ENCODE assay signal across 8 cellular contexts in the genomic region with DNA sequence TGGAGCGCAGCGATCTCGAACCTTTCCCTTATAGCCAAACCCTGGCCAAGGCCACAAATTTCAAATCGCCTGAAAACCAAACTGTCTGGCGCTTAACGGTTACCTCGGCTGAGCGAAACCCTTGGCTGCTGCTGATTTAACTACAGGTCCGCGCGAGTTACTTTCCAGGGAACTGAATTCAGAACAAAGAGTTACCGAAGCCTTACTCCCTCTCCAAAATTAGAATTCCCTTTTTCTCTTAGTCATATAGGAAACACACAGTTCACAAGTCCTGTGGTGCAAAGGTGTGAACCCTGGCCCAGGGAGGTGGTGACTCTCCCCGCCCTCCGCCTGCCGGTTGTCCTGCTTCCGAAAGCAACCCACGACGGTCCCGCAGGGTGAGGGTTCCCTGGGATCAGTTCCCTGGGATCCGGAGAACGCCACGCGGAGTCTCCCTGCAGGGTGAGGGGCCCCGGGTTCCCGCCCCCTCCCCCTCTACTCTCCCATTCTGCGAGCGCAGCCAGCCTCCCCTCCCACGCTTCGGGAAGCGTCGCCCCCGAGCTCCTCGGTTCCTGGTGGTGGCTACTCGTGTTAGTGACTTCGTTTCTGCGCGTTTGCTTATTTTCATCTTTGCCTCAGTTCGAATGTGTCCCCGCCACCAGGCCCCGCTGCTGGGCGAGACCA. TPM values are rescaled to one million over a fixed set of nuclear protein-coding genes. Genes with fewer than 3 reads are reported as not detected.
A peak's percentile ranks its signal among the peaks of the same experiment; 100 is the strongest.
DNase-seq lines count a peak whose midpoint lies in the region; ATAC-seq, FAIRE-seq and TF ChIP-seq lines count a peak whose summit lies in the region.

No MANE protein-coding gene starts in this region.

- H3K9me3 ChIP-seq in CD8-positive, alpha-beta T cell (ENCODE audit: low read length) = no peaks in the 10 kb centered on the region
- H3K9me3 ChIP-seq in HAP-1 = no peaks in the 10 kb centered on the region
- H3K9me3 ChIP-seq in right atrium auricular region = no peaks in the 10 kb centered on the region
- no peaks in the 10 kb centered on the region for H3K9me3 ChIP-seq in gastrocnemius medialis

- H3K4me1 Mint-ChIP-seq in CD8-positive, alpha-beta T cell (ENCODE audit: low read depth) = peaks cover 32% of the 10 kb centered on the region
- H3K4me1 Mint-ChIP-seq in activated T-cell treated with anti-CD3 and anti-CD28 coated beads, Interleukin-2, amount 50 U/mL, for 72 hours (ENCODE audit: low read depth) = peaks cover 24% of the 10 kb centered on the region

- peak; percentile 15 for ATAC-seq in CD8-positive, alpha-beta T cell
- peak; percentile 23 to 33 for ATAC-seq in activated T-cell treated with anti-CD3 and anti-CD28 coated beads, Interleukin-2, amount 50 U/mL, for 72 hours (replicated peaks in 1 of 2)
- ATAC-seq in gastrocnemius medialis (no peak), GM18517 (IDR thresholded peaks at IDR 0.05; ENCODE audit: unreplicated experiment) (no peak), HG03039 (IDR thresholded peaks at IDR 0.05; ENCODE audit: unreplicated experiment) (no peak)

- peak overlapping the region; percentile 58 for H3K4me3 ChIP-seq in CD8-positive, alpha-beta T cell (ENCODE audit: low read depth, low read length)
- H3K4me3 ChIP-seq in HAP-1 (peak overlapping the region; percentile 44), right atrium auricular region (peak overlapping the region; percentile 34 to 52), gastrocnemius medialis (peak overlapping the region; percentile 47 to 68 (median 53))

- TF ChIP-seq CTCF in CD8-positive, alpha-beta T cell (IDR thresholded peaks at IDR 0.05) = no peak
- TF ChIP-seq CTCF in right atrium auricular region (IDR thresholded peaks at IDR 0.05) (no peak), gastrocnemius medialis (IDR thresholded peaks at IDR 0.05 in 4 of 5, conservative IDR thresholded peaks at IDR 0.05 in 1 of 5) (no peak)

- H3K36me3 ChIP-seq in CD8-positive, alpha-beta T cell (ENCODE audit: insufficient read depth, low read length) = no peaks in the 10 kb centered on the region
- H3K36me3 ChIP-seq in HAP-1 (replicated peaks) (no peaks in the 10 kb centered on the region), right atrium auricular region (no peaks in the 10 kb centered on the region), gastrocnemius medialis (no peaks in the 10 kb centered on the region)

- intact Hi-C loops in CD8-positive, alpha-beta T cell (cut with DNase I, micrococcal nuclease) = no loop called here
- intact Hi-C loops in gastrocnemius medialis (cut with DNase I; ENCODE audit: low total_unique reads) = no loop called here

- peak in 1 of 7 experiments; percentile 5 for DNase-seq in CD8-positive, alpha-beta T cell
- DNase-seq in HAP-1 (ENCODE audit: low spot score in 2 of 2) = no peak
- peak in 1 of 2 donors; percentile 19 for DNase-seq in activated T-cell treated with anti-CD3 and anti-CD28 coated beads, Interleukin-2, amount 50 U/mL, for 72 hours
- no peak for DNase-seq in right atrium auricular region (ENCODE audit: low spot score)
- no peak for DNase-seq in gastrocnemius medialis
- no peak for DNase-seq in urothelium cell line (ENCODE audit: low spot score)

- no peak for TF ChIP-seq POLR2A in gastrocnemius medialis (IDR thresholded peaks at IDR 0.05)

- CTCF ChIA-PET in CD8-positive, alpha-beta T cell (lab: Charles Lee) = interaction anchor here (1.0 to 1.7 kb wide), 3 partner anchors 9 to 277 kb away, joined by 3 to 6 read pairs (median 5); a partner anchor contains a TSS

- FAIRE-seq in urothelium cell line (lab: Jason Lieb, UNC) = no peak

- peaks cover 30% of the 10 kb centered on the region for H3K4me1 ChIP-seq in CD8-positive, alpha-beta T cell (ENCODE audit: insufficient read depth, low read length)
- H3K4me1 ChIP-seq in HAP-1 = no peaks in the 10 kb centered on the region
- H3K4me1 ChIP-seq in right atrium auricular region = peaks cover 0 to 31% of the 10 kb centered on the region in 2 donors
- H3K4me1 ChIP-seq in gastrocnemius medialis = peaks cover 8 to 29% of the 10 kb centered on the region in 2 donors

- peaks cover 6% of the 10 kb centered on the region for H3K36me3 Mint-ChIP-seq in CD8-positive, alpha-beta T cell
- H3K36me3 Mint-ChIP-seq in activated T-cell treated with anti-CD3 and anti-CD28 coated beads, Interleukin-2, amount 50 U/mL, for 72 hours (ENCODE audit: insufficient read depth in 2 of 2) = peaks cover 1 to 2% of the 10 kb centered on the region in 2 donors

- H3K4me3 Mint-ChIP-seq in CD8-positive, alpha-beta T cell = peak overlapping the region; percentile 81
- peak overlapping the region; percentile 88 for H3K4me3 Mint-ChIP-seq in activated T-cell treated with anti-CD3 and anti-CD28 coated beads, Interleukin-2, amount 50 U/mL, for 72 hours

- no peak overlapping the region for H3K27ac ChIP-seq in CD8-positive, alpha-beta T cell (ENCODE audit: low read depth, low read length)
- H3K27ac ChIP-seq in right atrium auricular region (no peak overlapping the region), gastrocnemius medialis (no peak overlapping the region)

- in situ Hi-C loops in HAP-1 (cut with MboI; ENCODE audit: low sequenced_read_pairs) = no loop called here
- in situ Hi-C loops in gastrocnemius medialis (cut with MboI; ENCODE audit: low sequenced_read_pairs in 4 of 4) = no loop called here

- H3K27ac Mint-ChIP-seq in CD8-positive, alpha-beta T cell = no peak overlapping the region
- peak overlapping the region; percentile 19 for H3K27ac Mint-ChIP-seq in activated T-cell treated with anti-CD3 and anti-CD28 coated beads, Interleukin-2, amount 50 U/mL, for 72 hours

- POLR2A ChIA-PET in CD8-positive, alpha-beta T cell (lab: Charles Lee) = interaction anchor here (0.6 kb wide), 1 partner anchor 1150 kb away, joined by 4 read pairs; no protein-coding TSS in a partner anchor

- H3K27me3 ChIP-seq in CD8-positive, alpha-beta T cell (ENCODE audit: insufficient read depth, low read length) = peaks cover 22% of the 10 kb centered on the region
- H3K27me3 ChIP-seq in HAP-1 (ENCODE audit: low read depth) = peaks cover 3% of the 10 kb centered on the region
- H3K27me3 ChIP-seq in right atrium auricular region = peaks cover 24 to 32% of the 10 kb centered on the region in 2 donors
- H3K27me3 ChIP-seq in gastrocnemius medialis = peaks cover 43 to 66% (median 47%) of the 10 kb centered on the region in 3 donors

- peaks cover 49% of the 10 kb centered on the region for H3K27me3 Mint-ChIP-seq in CD8-positive, alpha-beta T cell (ENCODE audit: low read depth)
- peaks cover 50% of the 10 kb centered on the region for H3K27me3 Mint-ChIP-seq in activated T-cell treated with anti-CD3 and anti-CD28 coated beads, Interleukin-2, amount 50 U/mL, for 72 hours (ENCODE audit: low read depth)

- H3K9me3 Mint-ChIP-seq in CD8-positive, alpha-beta T cell = no peaks in the 10 kb centered on the region
- H3K9me3 Mint-ChIP-seq in activated T-cell treated with anti-CD3 and anti-CD28 coated beads, Interleukin-2, amount 50 U/mL, for 72 hours = no peaks in the 10 kb centered on the region

RNA-seq across cellular contexts. Expression of a gene that starts 1.1 kb away (rescaled TPM):
- total RNA-seq in CD8-positive, alpha-beta T cell = not detected
- not detected for total RNA-seq in activated T-cell treated with anti-CD3 and anti-CD28 coated beads, Interleukin-2, amount 50 U/mL, for 72 hours
- not detected for total RNA-seq in right atrium auricular region
- not detected for total RNA-seq in gastrocnemius medialis

Comparison
In these comparisons a context has a peak if more than half of its experiments do, and no peak if none do; other contexts are left out.
1. ATAC-seq: peak in CD8-positive, alpha-beta T cell (single experiment) and activated T-cell treated with anti-CD3 and anti-CD28 coated beads, Interleukin-2, amount 50 U/mL, for 72 hours (2 of 2); none in gastrocnemius medialis (0 of 2), GM18517 (single experiment) and HG03039 (single experiment).
2. Peak in every context shown above with its lines, with median percentiles within 50 percentile points of each other: H3K4me3 ChIP-seq.